ENCODE assay signal across 14 cellular contexts in genomic region chr20:63943007-63943807, GRCh38. TPM values are rescaled to one million over a fixed set of nuclear protein-coding genes. Genes with fewer than 3 reads are reported as not detected.
DNase-seq lines count a peak whose midpoint lies in the region; ATAC-seq and TF ChIP-seq lines count a peak whose summit lies in the region.
"Had no signal": no experiment of that assay in that cellular context is flagged by ENCODE, and none has a peak within 500 bp of the region (broad histone marks: within the 10 kb centered on the region; RNA-seq: fewer than 3 reads in every experiment).

No MANE protein-coding gene starts in this region.

- H3K9me3 Mint-ChIP-seq in stimulated activated memory B cell treated with anti-CD40 and anti-IgM and Interleukin-4, amounts not matched to agents 10 μg/mL and 1 μg/mL and 100 μg/mL, for 72 hours: peaks cover 3% of the 10 kb centered on the region
- H3K9me3 Mint-ChIP-seq: CD8-positive, alpha-beta T cell had no signal

- H3K9ac ChIP-seq in HUES6 (ENCODE audit: low read length): peak overlapping the region; percentile 66
- no peak overlapping the region for H3K9ac ChIP-seq in parathyroid adenoma
- H3K9ac ChIP-seq: SK-N-SH had no signal

- no peak overlapping the region for H3K4me2 ChIP-seq in parathyroid adenoma (ENCODE audit: low read length)
- H3K4me2 ChIP-seq: SK-N-SH had no signal

- no peak overlapping the region for H2AFZ ChIP-seq in parathyroid adenoma

- ATAC-seq in esophagus mucosa (peak; percentile 0), HG02763 (IDR thresholded peaks at IDR 0.05; ENCODE audit: unreplicated experiment) (no peak), HG02981 (IDR thresholded peaks at IDR 0.05; ENCODE audit: unreplicated experiment) (no peak)
- no peak for ATAC-seq in stimulated activated memory B cell treated with anti-CD40 and anti-IgM and Interleukin-4, amounts not matched to agents 10 μg/mL and 1 μg/mL and 100 μg/mL, for 72 hours
- ATAC-seq: CD8-positive, alpha-beta T cell; naive thymus-derived CD8-positive, alpha-beta T cell had no signal

- peak overlapping the region; percentile 13 for H3K27ac ChIP-seq in C4-2B
- H3K27ac ChIP-seq in HUES6 (ENCODE audit: low read depth, low read length): peak overlapping the region; percentile 64
- H3K27ac ChIP-seq in parathyroid adenoma: peak overlapping the region; percentile 42

- H3K27me3 ChIP-seq in HUES6 (ENCODE audit: control insufficient read depth, insufficient read depth, low read length): no peaks in the 10 kb centered on the region
- no peaks in the 10 kb centered on the region for H3K27me3 ChIP-seq in parathyroid adenoma (ENCODE audit: control insufficient read depth, insufficient read depth, low read length)

- H3K9me3 ChIP-seq in HUES6 (ENCODE audit: control insufficient read depth, insufficient read depth, low read depth, low read length) (no peaks in the 10 kb centered on the region), parathyroid adenoma (ENCODE audit: control insufficient read depth, low read length) (no peaks in the 10 kb centered on the region)
- H3K9me3 ChIP-seq: SK-N-SH had no signal

- no peak overlapping the region for H3K4me3 Mint-ChIP-seq in stimulated activated memory B cell treated with anti-CD40 and anti-IgM and Interleukin-4, amounts not matched to agents 10 μg/mL and 1 μg/mL and 100 μg/mL, for 72 hours

- H3K27me3 Mint-ChIP-seq in stimulated activated memory B cell treated with anti-CD40 and anti-IgM and Interleukin-4, amounts not matched to agents 10 μg/mL and 1 μg/mL and 100 μg/mL, for 72 hours: no peaks in the 10 kb centered on the region
- H3K27me3 Mint-ChIP-seq: naive thymus-derived CD8-positive, alpha-beta T cell had no signal

- DNase-seq in GF-D8 (lab: John Stamatoyannopoulos, UW): no peak
- DNase-seq: activated gamma-delta T cell treated with Interleukin-2 at 50 U/mL for 16 hours; NCI-H1436; SK-N-SH; stimulated activated CD4-positive, alpha-beta T cell treated with anti-CD3 and anti-CD28 coated beads, Interleukin-12 subunit alpha, Interleukin-12 subunit beta, amount 100 ng/mL, for 4 hours had no signal

- H3K36me3 ChIP-seq in HUES6 (ENCODE audit: control insufficient read depth, insufficient read depth, low read length) (peaks cover 35% of the 10 kb centered on the region), parathyroid adenoma (ENCODE audit: control insufficient read depth, insufficient read depth, low read length) (no peaks in the 10 kb centered on the region)

- H3K27ac Mint-ChIP-seq in stimulated activated memory B cell treated with anti-CD40 and anti-IgM and Interleukin-4, amounts not matched to agents 10 μg/mL and 1 μg/mL and 100 μg/mL, for 72 hours: no peak overlapping the region

- TF ChIP-seq CTCF in C4-2B (conservative IDR thresholded peaks at IDR 0.05) (no peak), parathyroid adenoma (IDR thresholded peaks at IDR 0.05) (no peak)

- H3K36me3 Mint-ChIP-seq in stimulated activated memory B cell treated with anti-CD40 and anti-IgM and Interleukin-4, amounts not matched to agents 10 μg/mL and 1 μg/mL and 100 μg/mL, for 72 hours: peaks cover 39% of the 10 kb centered on the region

- peaks cover 38% of the 10 kb centered on the region for H3K79me2 ChIP-seq in parathyroid adenoma

- peaks cover 20% of the 10 kb centered on the region for H3K4me1 ChIP-seq in HUES6 (ENCODE audit: control insufficient read depth, insufficient read depth, low read length)
- peaks cover 2% of the 10 kb centered on the region for H3K4me1 ChIP-seq in parathyroid adenoma

- H3K4me3 ChIP-seq in HUES6 (ENCODE audit: low read depth, low read length): no peak overlapping the region
- H3K4me3 ChIP-seq in parathyroid adenoma (ENCODE audit: low read depth, low read length): no peak overlapping the region

- H3K4me1 Mint-ChIP-seq in stimulated activated memory B cell treated with anti-CD40 and anti-IgM and Interleukin-4, amounts not matched to agents 10 μg/mL and 1 μg/mL and 100 μg/mL, for 72 hours: peaks cover 34% of the 10 kb centered on the region

RNA-seq across cellular contexts. Expression of gene UCKL1, which starts 13.0 kb away (rescaled TPM):
- 25.1 TPM for total RNA-seq in esophagus mucosa

RNA-seq across cellular contexts. Expression of gene ZNF512B, which starts 26.5 kb away (rescaled TPM):
- total RNA-seq in esophagus mucosa: 13.9 TPM

RNA-seq across cellular contexts. Expression of gene SAMD10, which starts 36.2 kb away (rescaled TPM):
- 5.7 TPM for total RNA-seq in esophagus mucosa

RNA-seq across cellular contexts. Expression of gene PRPF6, which starts 37.7 kb away (rescaled TPM):
- total RNA-seq in esophagus mucosa: 39.7 TPM

RNA-seq across cellular contexts. Expression of gene DNAJC5, which starts 48.3 kb away (rescaled TPM):
- 64.8 TPM for total RNA-seq in esophagus mucosa

Comparison
In these comparisons a context has a peak if more than half of its experiments do, and no peak if none do; other contexts are left out.
1. H3K27ac ChIP-seq: peak in every context shown above with its lines; median percentile 64 in HUES6; 42 in parathyroid adenoma; 13 in C4-2B.